ENCODE assay signal across 1 cellular context in the genomic region with DNA sequence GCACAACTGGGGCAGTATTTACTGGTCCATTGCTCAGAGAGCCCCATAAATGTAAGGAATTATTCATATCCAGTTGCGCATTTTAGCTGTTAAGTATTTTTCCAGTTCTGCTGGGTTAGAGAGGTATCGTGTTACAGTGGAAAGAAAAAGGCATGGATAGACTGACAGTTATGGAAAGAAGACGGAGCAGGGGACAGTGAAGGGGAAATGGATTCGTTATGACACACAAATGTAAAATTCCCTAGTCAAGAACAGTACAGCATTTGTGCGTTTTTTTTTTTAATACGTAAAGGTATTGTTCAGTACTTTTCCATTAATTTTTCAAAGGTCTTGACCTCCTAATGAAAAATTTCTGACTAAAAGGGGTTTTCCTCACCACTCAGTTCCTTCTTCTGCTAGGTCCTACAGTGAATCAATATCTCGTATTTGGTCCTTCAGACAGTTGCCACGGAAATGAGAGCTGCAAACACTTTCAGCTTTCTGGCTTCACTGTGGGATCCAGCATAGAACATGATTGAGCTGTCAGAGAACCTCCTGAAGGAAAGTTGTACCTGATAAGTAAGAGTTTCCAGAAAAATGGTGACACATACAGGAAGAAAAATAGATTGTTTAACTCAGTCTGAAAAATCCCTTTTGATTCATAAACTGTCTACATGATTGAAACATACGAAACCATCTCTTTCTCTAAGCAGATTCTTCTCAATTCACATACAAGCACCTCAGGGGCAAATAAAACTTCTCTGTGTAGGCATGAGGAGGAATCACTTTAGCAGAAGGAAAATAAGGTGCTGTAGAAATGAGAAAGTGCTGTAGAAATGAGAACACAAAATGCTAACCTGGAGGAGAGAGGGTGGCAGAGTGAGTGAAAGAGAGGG.
TF ChIP-seq lines count a peak whose summit lies in the region.

No MANE protein-coding gene starts in this region.

TF ChIP-seq in K562, 482 proteins besides CTCF, POLR2A, EP300 and RAD21 (continued from another document):
- TF ChIP-seq, protein P1, sequence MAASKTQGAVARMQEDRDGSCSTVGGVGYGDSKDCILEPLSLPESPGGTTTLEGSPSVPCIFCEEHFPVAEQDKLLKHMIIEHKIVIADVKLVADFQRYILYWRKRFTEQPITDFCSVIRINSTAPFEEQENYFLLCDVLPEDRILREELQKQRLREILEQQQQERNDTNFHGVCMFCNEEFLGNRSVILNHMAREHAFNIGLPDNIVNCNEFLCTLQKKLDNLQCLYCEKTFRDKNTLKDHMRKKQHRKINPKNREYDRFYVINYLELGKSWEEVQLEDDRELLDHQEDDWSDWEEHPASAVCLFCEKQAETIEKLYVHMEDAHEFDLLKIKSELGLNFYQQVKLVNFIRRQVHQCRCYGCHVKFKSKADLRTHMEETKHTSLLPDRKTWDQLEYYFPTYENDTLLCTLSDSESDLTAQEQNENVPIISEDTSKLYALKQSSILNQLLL (CRISPR knock-in tag; IDR thresholded peaks at IDR 0.05; ENCODE audit: borderline replicate concordance): no peak
- no peak for TF ChIP-seq CEBPB (tag; IDR thresholded peaks at IDR 0.05)
- TF ChIP-seq, protein P2, sequence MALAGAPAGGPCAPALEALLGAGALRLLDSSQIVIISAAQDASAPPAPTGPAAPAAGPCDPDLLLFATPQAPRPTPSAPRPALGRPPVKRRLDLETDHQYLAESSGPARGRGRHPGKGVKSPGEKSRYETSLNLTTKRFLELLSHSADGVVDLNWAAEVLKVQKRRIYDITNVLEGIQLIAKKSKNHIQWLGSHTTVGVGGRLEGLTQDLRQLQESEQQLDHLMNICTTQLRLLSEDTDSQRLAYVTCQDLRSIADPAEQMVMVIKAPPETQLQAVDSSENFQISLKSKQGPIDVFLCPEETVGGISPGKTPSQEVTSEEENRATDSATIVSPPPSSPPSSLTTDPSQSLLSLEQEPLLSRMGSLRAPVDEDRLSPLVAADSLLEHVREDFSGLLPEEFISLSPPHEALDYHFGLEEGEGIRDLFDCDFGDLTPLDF (CRISPR knock-in tag; IDR thresholded peaks at IDR 0.05): no peak
- TF ChIP-seq, protein P3, sequence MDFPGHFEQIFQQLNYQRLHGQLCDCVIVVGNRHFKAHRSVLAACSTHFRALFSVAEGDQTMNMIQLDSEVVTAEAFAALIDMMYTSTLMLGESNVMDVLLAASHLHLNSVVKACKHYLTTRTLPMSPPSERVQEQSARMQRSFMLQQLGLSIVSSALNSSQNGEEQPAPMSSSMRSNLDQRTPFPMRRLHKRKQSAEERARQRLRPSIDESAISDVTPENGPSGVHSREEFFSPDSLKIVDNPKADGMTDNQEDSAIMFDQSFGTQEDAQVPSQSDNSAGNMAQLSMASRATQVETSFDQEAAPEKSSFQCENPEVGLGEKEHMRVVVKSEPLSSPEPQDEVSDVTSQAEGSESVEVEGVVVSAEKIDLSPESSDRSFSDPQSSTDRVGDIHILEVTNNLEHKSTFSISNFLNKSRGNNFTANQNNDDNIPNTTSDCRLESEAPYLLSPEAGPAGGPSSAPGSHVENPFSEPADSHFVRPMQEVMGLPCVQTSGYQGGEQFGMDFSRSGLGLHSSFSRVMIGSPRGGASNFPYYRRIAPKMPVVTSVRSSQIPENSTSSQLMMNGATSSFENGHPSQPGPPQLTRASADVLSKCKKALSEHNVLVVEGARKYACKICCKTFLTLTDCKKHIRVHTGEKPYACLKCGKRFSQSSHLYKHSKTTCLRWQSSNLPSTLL (IDR thresholded peaks at IDR 0.05): no peak
- no peak for TF ChIP-seq GATAD2A (IDR thresholded peaks at IDR 0.05)
- TF ChIP-seq, protein P4, sequence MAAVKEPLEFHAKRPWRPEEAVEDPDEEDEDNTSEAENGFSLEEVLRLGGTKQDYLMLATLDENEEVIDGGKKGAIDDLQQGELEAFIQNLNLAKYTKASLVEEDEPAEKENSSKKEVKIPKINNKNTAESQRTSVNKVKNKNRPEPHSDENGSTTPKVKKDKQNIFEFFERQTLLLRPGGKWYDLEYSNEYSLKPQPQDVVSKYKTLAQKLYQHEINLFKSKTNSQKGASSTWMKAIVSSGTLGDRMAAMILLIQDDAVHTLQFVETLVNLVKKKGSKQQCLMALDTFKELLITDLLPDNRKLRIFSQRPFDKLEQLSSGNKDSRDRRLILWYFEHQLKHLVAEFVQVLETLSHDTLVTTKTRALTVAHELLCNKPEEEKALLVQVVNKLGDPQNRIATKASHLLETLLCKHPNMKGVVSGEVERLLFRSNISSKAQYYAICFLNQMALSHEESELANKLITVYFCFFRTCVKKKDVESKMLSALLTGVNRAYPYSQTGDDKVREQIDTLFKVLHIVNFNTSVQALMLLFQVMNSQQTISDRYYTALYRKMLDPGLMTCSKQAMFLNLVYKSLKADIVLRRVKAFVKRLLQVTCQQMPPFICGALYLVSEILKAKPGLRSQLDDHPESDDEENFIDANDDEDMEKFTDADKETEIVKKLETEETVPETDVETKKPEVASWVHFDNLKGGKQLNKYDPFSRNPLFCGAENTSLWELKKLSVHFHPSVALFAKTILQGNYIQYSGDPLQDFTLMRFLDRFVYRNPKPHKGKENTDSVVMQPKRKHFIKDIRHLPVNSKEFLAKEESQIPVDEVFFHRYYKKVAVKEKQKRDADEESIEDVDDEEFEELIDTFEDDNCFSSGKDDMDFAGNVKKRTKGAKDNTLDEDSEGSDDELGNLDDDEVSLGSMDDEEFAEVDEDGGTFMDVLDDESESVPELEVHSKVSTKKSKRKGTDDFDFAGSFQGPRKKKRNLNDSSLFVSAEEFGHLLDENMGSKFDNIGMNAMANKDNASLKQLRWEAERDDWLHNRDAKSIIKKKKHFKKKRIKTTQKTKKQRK (IDR thresholded peaks at IDR 0.05; ENCODE audit: borderline replicate concordance, low read depth, low read length): no peak
- TF ChIP-seq ZKSCAN1 (IDR thresholded peaks at IDR 0.05; ENCODE audit: low read depth, low read length): no peak
- TF ChIP-seq HNRNPUL1 (IDR thresholded peaks at IDR 0.05; ENCODE audit: low read length): no peak
